Comparison of ENCODE assay signal across 35 cellular contexts in genomic region chr6:27951040-27951439, GRCh38. TPM values are rescaled to one million over a fixed set of nuclear protein-coding genes. Genes with fewer than 3 reads are reported as not detected.
"Had no signal": no experiment of that assay in that cellular context is flagged by ENCODE, and none has a peak within 500 bp of the region (broad histone marks: within the 10 kb centered on the region; RNA-seq: fewer than 3 reads in every experiment).

No MANE protein-coding gene starts in this region.

- H3K4me1 ChIP-seq: ascending aorta had no signal

- H3K36me3 ChIP-seq: ascending aorta, cardiac muscle cell had no signal

- H3K9me3 ChIP-seq: ascending aorta had no signal

- ATAC-seq: activated CD4-positive, alpha-beta T cell treated with anti-CD3 and anti-CD28 coated beads for 36 hours; activated CD4-positive, CD25-positive, alpha-beta regulatory T cell treated with anti-CD3 and anti-CD28 coated beads, Interleukin-2, amount 50 U/mL, for 24 hours; activated CD8-positive, alpha-beta memory T cell treated with anti-CD3 and anti-CD28 coated beads, Interleukin-2, amount 10 ng/mL, durations not matched to agents 7 days and 5 days; activated CD8-positive, alpha-beta T cell treated with anti-CD3 and anti-CD28 coated beads, Interleukin-2, amount 10 ng/mL, durations not matched to agents 7 days and 5 days; activated naive CD8-positive, alpha-beta T cell treated with anti-CD3 and anti-CD28 coated beads, Interleukin-2, amount 50 U/mL, for 24 hours had no signal

- H3K27me3 ChIP-seq: ascending aorta had no signal

- DNase-seq: activated B cell treated with CpG ODN at 0.5 μM for 24 hours; activated CD4-positive, alpha-beta memory T cell treated with anti-CD3 and anti-CD28 coated beads, Interleukin-2, amount 10 ng/mL, durations not matched to agents 7 days and 5 days; activated CD4-positive, alpha-beta T cell treated with anti-CD3 and anti-CD28 coated beads for 1 hour; activated CD4-positive, alpha-beta T cell treated with anti-CD3 and anti-CD28 coated beads for 36 hours; activated CD4-positive, alpha-beta T cell treated with anti-CD3 and anti-CD28 coated beads for 48 hours; activated CD4-positive, alpha-beta T cell treated with anti-CD3 and anti-CD28 coated beads, Interleukin-2, amount 10 ng/mL, durations not matched to agents 7 days and 5 days; activated CD4-positive, alpha-beta T cell treated with anti-CD3 and anti-CD28 coated beads, Interleukin-2, amount 50 U/mL, for 48 hours; activated CD8-positive, alpha-beta memory T cell treated with anti-CD3 and anti-CD28 coated beads for 24 hours; activated CD8-positive, alpha-beta memory T cell treated with anti-CD3 and anti-CD28 coated beads, Interleukin-2, amount 10 ng/mL, durations not matched to agents 7 days and 5 days; activated CD8-positive, alpha-beta memory T cell treated with anti-CD3 and anti-CD28 coated beads, Interleukin-2, amount 50 U/mL, for 48 hours; activated CD8-positive, alpha-beta T cell treated with anti-CD3 and anti-CD28 coated beads, Interleukin-2, amount 10 ng/mL, durations not matched to agents 7 days and 5 days; activated effector memory CD4-positive, alpha-beta T cell treated with Interleukin-2 at 50 U/mL for 16 hours; activated gamma-delta T cell; activated naive CD4-positive, alpha-beta T cell treated with anti-CD3 and anti-CD28 coated beads, Interleukin-2, amount 10 ng/mL, durations not matched to agents 7 days and 5 days; activated naive CD4-positive, alpha-beta T cell treated with Interleukin-2 at 50 U/mL for 16 hours; activated naive CD8-positive, alpha-beta T cell treated with anti-CD3 and anti-CD28 coated beads, Interleukin-2, amount 10 ng/mL, durations not matched to agents 7 days and 5 days; activated naive CD8-positive, alpha-beta T cell treated with anti-CD3 and anti-CD28 coated beads, Interleukin-2, amount 50 U/mL, for 24 hours; activated T-cell treated with anti-CD3 and anti-CD28 coated beads, Interleukin-2, amount 50 U/mL, for 24 hours; activated T-cell treated with anti-CD3 and anti-CD28 coated beads, Interleukin-2, amount 50 U/mL, for 48 hours; amygdala; anterior cingulate cortex; caudate nucleus; cerebellar nuclear complex; T-helper 1 cell; T-helper 2 cell; T-helper 9 cell had no signal

- H3K27ac ChIP-seq: ascending aorta, cardiac muscle cell, VCaP had no signal

- H3K4me3 ChIP-seq: ascending aorta, cardiac muscle cell had no signal

- FAIRE-seq: bronchial epithelial cell, TTC549 had no signal

RNA-seq across cellular contexts. Expression of gene OR2B6, which starts 6.0 kb away (rescaled TPM):
- total RNA-seq: activated B cell treated with CpG ODN at 0.5 μM for 24 hours; activated CD4-positive, alpha-beta memory T cell treated with anti-CD3 and anti-CD28 coated beads, Interleukin-2, amount 10 ng/mL, durations not matched to agents 7 days and 5 days; activated CD4-positive, alpha-beta T cell treated with anti-CD3 and anti-CD28 coated beads for 36 hours; activated CD4-positive, alpha-beta T cell treated with anti-CD3 and anti-CD28 coated beads, Interleukin-2, amount 10 ng/mL, durations not matched to agents 7 days and 5 days; activated CD8-positive, alpha-beta T cell treated with anti-CD3 and anti-CD28 coated beads, Interleukin-2, amount 10 ng/mL, durations not matched to agents 7 days and 5 days; activated naive CD8-positive, alpha-beta T cell treated with anti-CD3 and anti-CD28 coated beads, Interleukin-2, amount 10 ng/mL, durations not matched to agents 7 days and 5 days; activated T-helper 2 cell treated with anti-CD3 and anti-CD28 coated beads, Interferon-gamma antibody, Interleukin-2, Interleukin-4, amounts not matched to agents 10 μg/mL and 5 μg/mL and 100 μg/mL, durations not matched to agents 14 hours and 24 hours and 36 hours; ascending aorta; bronchial epithelial cell; cardiac muscle cell; chondrocyte had no signal
- polyA plus RNA-seq: adipose tissue, cardiac muscle cell had no signal

RNA-seq across cellular contexts. Expression of gene OR2B2, which starts 38.8 kb away (rescaled TPM):
- total RNA-seq: activated B cell treated with CpG ODN at 0.5 μM for 24 hours; activated CD4-positive, alpha-beta memory T cell treated with anti-CD3 and anti-CD28 coated beads, Interleukin-2, amount 10 ng/mL, durations not matched to agents 7 days and 5 days; activated CD4-positive, alpha-beta T cell treated with anti-CD3 and anti-CD28 coated beads for 36 hours; activated CD4-positive, alpha-beta T cell treated with anti-CD3 and anti-CD28 coated beads, Interleukin-2, amount 10 ng/mL, durations not matched to agents 7 days and 5 days; activated CD8-positive, alpha-beta memory T cell treated with anti-CD3 and anti-CD28 coated beads, Interleukin-2, amount 10 ng/mL, durations not matched to agents 7 days and 5 days; activated CD8-positive, alpha-beta T cell treated with anti-CD3 and anti-CD28 coated beads, Interleukin-2, amount 10 ng/mL, durations not matched to agents 7 days and 5 days; activated naive CD8-positive, alpha-beta T cell treated with anti-CD3 and anti-CD28 coated beads, Interleukin-2, amount 10 ng/mL, durations not matched to agents 7 days and 5 days; activated T-helper 2 cell treated with anti-CD3 and anti-CD28 coated beads, Interferon-gamma antibody, Interleukin-2, Interleukin-4, amounts not matched to agents 10 μg/mL and 5 μg/mL and 100 μg/mL, durations not matched to agents 14 hours and 24 hours and 36 hours; ascending aorta; bronchial epithelial cell; cardiac muscle cell; chondrocyte had no signal
- polyA plus RNA-seq: adipose tissue, cardiac muscle cell had no signal
